8 cellular contexts compared by ENCODE assay signal in the genomic region with DNA sequence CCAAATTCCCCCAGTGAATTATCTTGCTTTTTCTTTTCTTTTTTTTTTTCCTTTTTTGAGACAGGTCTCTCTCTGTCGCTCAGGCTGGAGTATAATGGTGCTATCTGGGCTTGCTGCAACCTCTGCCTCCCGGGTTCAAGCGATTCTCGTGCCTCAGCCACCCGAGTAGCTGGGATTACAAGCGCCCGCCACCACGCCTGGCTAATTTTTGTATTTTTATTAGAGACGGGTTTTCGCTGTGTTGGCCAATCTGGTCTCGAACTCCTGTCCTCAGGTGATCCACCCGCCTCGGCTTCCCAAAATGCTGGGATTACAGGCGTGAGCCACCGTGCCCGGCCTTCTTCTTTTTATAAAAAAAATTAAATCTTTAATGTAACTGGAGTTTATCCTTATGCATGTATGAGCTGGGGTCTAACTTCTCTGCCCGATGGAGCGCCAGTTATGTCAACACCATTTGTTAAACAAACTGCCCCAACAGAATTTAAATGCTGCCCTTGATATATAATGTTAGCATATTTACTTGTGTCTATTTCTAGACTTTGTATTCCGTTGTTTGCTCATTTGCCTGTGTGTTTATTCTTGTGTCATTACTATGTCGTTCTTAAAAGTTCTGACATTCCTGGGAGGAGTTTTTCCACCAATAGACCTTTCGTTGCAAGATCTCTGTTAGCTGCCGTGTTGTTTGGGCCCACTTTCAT. TPM values are rescaled to one million over a fixed set of nuclear protein-coding genes. Genes with fewer than 3 reads are reported as not detected.
DNase-seq lines count a peak whose midpoint lies in the region; ATAC-seq and TF ChIP-seq lines count a peak whose summit lies in the region.

No MANE protein-coding gene starts in this region.

- H3K27ac ChIP-seq in Panc1 (ENCODE audit: low read length) = peak overlapping the region; percentile 93
- H3K27ac ChIP-seq in esophagus (ENCODE audit: low read depth in 2 of 2, low read length in 1 of 2) = peak overlapping the region; percentile 70 to 75
- H3K27ac ChIP-seq in ovary = no peak overlapping the region

- 15 to 16% methylated on average over 22 of the region's 22 CpGs for WGBS in esophagus, 2 donors
- 7 to 16% (median 15%) methylated on average over 22 of the region's 22 CpGs for WGBS in ovary, 3 donors

- ATAC-seq in Panc1 = peak; percentile 6; the same call in 1 of the 2 replicates
- ATAC-seq in GM21723 (IDR thresholded peaks at IDR 0.05; ENCODE audit: unreplicated experiment) = no peak

- intact Hi-C loops in Panc1 (cut with micrococcal nuclease; ENCODE audit: unreplicated experiment) (no loop called here), ovary (cut with DNase I) (no loop called here)

- no peaks in the 10 kb centered on the region for H3K27me3 ChIP-seq in Panc1 (ENCODE audit: control insufficient read depth, insufficient read depth, low read length)
- no peaks in the 10 kb centered on the region for H3K27me3 ChIP-seq in esophagus (ENCODE audit: control insufficient read depth in 1 of 2, insufficient read depth in 2 of 2, low read length in 2 of 2)
- no peaks in the 10 kb centered on the region for H3K27me3 ChIP-seq in ovary

- no peak for TF ChIP-seq POLR2A in ovary (IDR thresholded peaks at IDR 0.05)

- BruUV-seq in Panc1 (replicated peaks; lab: Mats Ljungman, UMichigan) = TSS peak; percentile 86

- H3K4me3 ChIP-seq in Panc1 (ENCODE audit: low read depth in 2 of 2, low read length in 2 of 2) = peak overlapping the region; percentile 75 to 84
- H3K4me3 ChIP-seq in esophagus (ENCODE audit: low read depth in 1 of 2, low read length in 2 of 2) = peak overlapping the region; percentile 60 to 78
- H3K4me3 ChIP-seq in ovary = peak overlapping the region; percentile 60

- H3K9me3 ChIP-seq in Panc1 (ENCODE audit: control insufficient read depth, insufficient read depth, low read depth, low read length) (no peaks in the 10 kb centered on the region), esophagus (ENCODE audit: control insufficient read depth in 2 of 2, insufficient read depth in 1 of 2, low read depth in 1 of 2, low read length in 1 of 2) (no peaks in the 10 kb centered on the region), ovary (no peaks in the 10 kb centered on the region)

- POLR2A ChIA-PET in Panc1 (lab: Charles Lee) = interaction anchor here (0.7 to 1.2 kb wide), 4 partner anchors 10 to 38 kb away, joined by 3 to 6 read pairs (median 4); partner anchors contain the start of genes CTC1 and PFAS

- H3K4me1 ChIP-seq in Panc1 (ENCODE audit: control insufficient read depth, insufficient read depth, low read length) (peaks cover 18% of the 10 kb centered on the region), esophagus (ENCODE audit: control insufficient read depth in 2 of 2, insufficient read depth in 2 of 2, low read length in 1 of 2) (peaks cover 3% of the 10 kb centered on the region in 2 donors), ovary (ENCODE audit: insufficient read depth) (peaks cover 6% of the 10 kb centered on the region)

- CTCF ChIA-PET in Panc1 (lab: Charles Lee) = interaction anchor here (1.2 kb wide), 1 partner anchor 155 kb away, joined by 5 read pairs; no protein-coding TSS in a partner anchor

- H3K36me3 ChIP-seq in Panc1 (ENCODE audit: control insufficient read depth, insufficient read depth, low read length) (peaks cover 4% of the 10 kb centered on the region), esophagus (ENCODE audit: control insufficient read depth in 2 of 2, insufficient read depth in 2 of 2, low read length in 1 of 2) (no peaks in the 10 kb centered on the region), ovary (no peaks in the 10 kb centered on the region)

- TF ChIP-seq CTCF in Panc1 (IDR thresholded peaks at IDR 0.05) = no peak
- TF ChIP-seq CTCF in ovary (IDR thresholded peaks at IDR 0.05) = no peak

- in situ Hi-C loops in Panc1 (cut with HindIII; ENCODE audit: low pct_unique_long_range_greater_than_20kb, low sequenced_read_pairs) = no loop called here

- no peak for TF ChIP-seq EP300 in ovary (IDR thresholded peaks at IDR 0.05)

- DNase-seq in NCI-H748 (lab: John Stamatoyannopoulos, UW; ENCODE audit: unreplicated experiment) (peak; percentile 62), NCI-H748 treated with DMSO at 0.1 percent for 48 hours (lab: John Stamatoyannopoulos, UW) (no peak), Panc1 (ENCODE audit: low read depth, low spot score) (no peak), ovary (no peak), T-helper 9 cell (no peak), amniotic stem cell (lab: John Stamatoyannopoulos, UW) (no peak)

RNA-seq across cellular contexts. Expression of gene AURKB, which starts 0.5 kb away (rescaled TPM):
- total RNA-seq in Panc1 (2021; ENCODE audit: unreplicated experiment) = 85.8 TPM
- 31.8 TPM for polyA plus RNA-seq in Panc1 (2012; ENCODE audit: insufficient read length)
- 10 to 100 TPM; 25.3 to 28.3 TPM for polyA plus RNA-seq in esophagus
- total RNA-seq in ovary = 1 to 10 TPM in 2 of 7 donors, under 1 TPM in 2, not detected in 3; 0.80 to 1.7 (median 1.1) TPM
- polyA plus RNA-seq in ovary = 1 to 10 TPM in 1 of 2 donors, under 1 TPM in 1; 0.68 to 1.5 TPM

RNA-seq across cellular contexts. Expression of gene BORCS6, which starts 20.9 kb away (rescaled TPM):
- total RNA-seq in Panc1 (2021; ENCODE audit: unreplicated experiment) (9.3 TPM), ovary (1 to 10 TPM; 5.5 to 7.2 (median 6.7) TPM)
- 11.5 TPM for polyA plus RNA-seq in Panc1 (2012; ENCODE audit: insufficient read length)
- polyA plus RNA-seq in esophagus (1 to 10 TPM; 3.3 to 8.2 TPM), ovary (1 to 10 TPM; 1.3 to 7.2 TPM)

RNA-seq across cellular contexts. Expression of gene TMEM107, which starts 34.7 kb away (rescaled TPM):
- 10.6 TPM for total RNA-seq in Panc1 (2021; ENCODE audit: unreplicated experiment)
- 8.1 TPM for polyA plus RNA-seq in Panc1 (2012; ENCODE audit: insufficient read length)
- polyA plus RNA-seq in esophagus = 1 to 10 TPM; 5.6 to 8.9 TPM
- total RNA-seq in ovary = 10 to 100 TPM in 5 of 7 donors, 1 to 10 TPM in 2; 7.5 to 57.6 (median 16.1) TPM
- polyA plus RNA-seq in ovary = 10 to 100 TPM in 1 of 2 donors, 1 to 10 TPM in 1; 8.2 to 10.3 TPM

RNA-seq across cellular contexts. Expression of gene CTC1, which starts 36.9 kb away (rescaled TPM):
- total RNA-seq in Panc1 (2021; ENCODE audit: unreplicated experiment) (34.2 TPM), ovary (10 to 100 TPM; 28.3 to 60.0 (median 48.7) TPM)
- 29.6 TPM for polyA plus RNA-seq in Panc1 (2012; ENCODE audit: insufficient read length)
- polyA plus RNA-seq in esophagus (10 to 100 TPM in 1 of 2 donors, 1 to 10 TPM in 1; 7.3 to 20.5 TPM), ovary (10 to 100 TPM; 18.4 to 33.4 TPM)

RNA-seq across cellular contexts. Expression of gene PFAS, which starts 38.2 kb away (rescaled TPM):
- total RNA-seq in Panc1 (2021; ENCODE audit: unreplicated experiment) (73.0 TPM), ovary (10 to 100 TPM in 6 of 7 donors, 1 to 10 TPM in 1; 6.6 to 69.9 (median 35.3) TPM)
- polyA plus RNA-seq in Panc1 (2012; ENCODE audit: insufficient read length) = 46.2 TPM
- polyA plus RNA-seq in esophagus (10 to 100 TPM in 1 of 2 donors, 1 to 10 TPM in 1; 8.1 to 16.2 TPM), ovary (10 to 100 TPM in 1 of 2 donors, 1 to 10 TPM in 1; 8.4 to 11.0 TPM)

Comparison
In these comparisons a context has a peak if more than half of its experiments do, and no peak if none do; other contexts are left out.
1. H3K27ac ChIP-seq: peak in Panc1 (single experiment) and esophagus (2 of 2); none in ovary (0 of 2).
2. RNA of gene AURKB, which starts 0.5 kb away (total RNA-seq): 85.8 TPM in Panc1 (single experiment); 0.80 to 1.7 TPM in ovary; every median in the first group is over 10 times any median in the second.
3. Peak in every context shown above with its lines, with median percentiles within 50 percentile points of each other: H3K4me3 ChIP-seq.